Comparison of ENCODE assay signal across 9 cellular contexts in genomic region chr4:40194602-40195161, GRCh38. TPM values are rescaled to one million over a fixed set of nuclear protein-coding genes. Genes with fewer than 3 reads are reported as not detected.
DNase-seq lines count a peak whose midpoint lies in the region; ATAC-seq and TF ChIP-seq lines count a peak whose summit lies in the region.
"Had no signal": no experiment of that assay in that cellular context is flagged by ENCODE, and none has a peak within 500 bp of the region (broad histone marks: within the 10 kb centered on the region; RNA-seq: fewer than 3 reads in every experiment).

No MANE protein-coding gene starts in this region.

- no peaks in the 10 kb centered on the region for H3K9me3 ChIP-seq in T-helper 17 cell (ENCODE audit: control insufficient read depth, low read length, poor library complexity, severe bottlenecking)

- peak; percentile 66 for DNase-seq in activated CD4-positive, alpha-beta T cell treated with anti-CD3 and anti-CD28 coated beads for 48 hours
- DNase-seq in activated CD4-positive, alpha-beta T cell treated with anti-CD3 and anti-CD28 coated beads for 1 hour, result no peak
- DNase-seq in T-helper 17 cell, result no peak
- DNase-seq in fibroblast of the aortic adventitia (ENCODE audit: low read depth), result peak; percentile 14
- peak in 1 of 2 donors; percentile 54 for DNase-seq in stimulated activated naive CD8-positive, alpha-beta T cell treated with anti-CD3 and anti-CD28 coated beads, Interleukin-15, amount 100 ng/mL, for 72 hours
- no peak for DNase-seq in DMS153 (lab: John Stamatoyannopoulos, UW)
- no peak for DNase-seq in NCI-H2196 treated with DMSO at 0.1 percent for 48 hours (lab: John Stamatoyannopoulos, UW; ENCODE audit: unreplicated experiment)
- DNase-seq: NCI-H524 had no signal

- no peak overlapping the region for H3K4me3 ChIP-seq in fibroblast of the aortic adventitia (ENCODE audit: low read depth, low read length)

- peaks cover 0 to 4% of the 10 kb centered on the region in 2 donors for H3K9me3 Mint-ChIP-seq in stimulated activated naive CD8-positive, alpha-beta T cell treated with anti-CD3 and anti-CD28 coated beads, Interleukin-15, amount 100 ng/mL, for 72 hours

- peak overlapping the region; percentile 99 for H3K27ac Mint-ChIP-seq in T-helper 17 cell
- H3K27ac Mint-ChIP-seq in stimulated activated naive CD8-positive, alpha-beta T cell treated with anti-CD3 and anti-CD28 coated beads, Interleukin-15, amount 100 ng/mL, for 72 hours, result peak overlapping the region; percentile 87 to 97

- no peaks in the 10 kb centered on the region for H3K27me3 Mint-ChIP-seq in T-helper 17 cell
- no peaks in the 10 kb centered on the region for H3K27me3 Mint-ChIP-seq in stimulated activated naive CD8-positive, alpha-beta T cell treated with anti-CD3 and anti-CD28 coated beads, Interleukin-15, amount 100 ng/mL, for 72 hours

- H3K4me3 Mint-ChIP-seq in T-helper 17 cell, result peak overlapping the region; percentile 98
- H3K4me3 Mint-ChIP-seq in stimulated activated naive CD8-positive, alpha-beta T cell treated with anti-CD3 and anti-CD28 coated beads, Interleukin-15, amount 100 ng/mL, for 72 hours, result peak overlapping the region; percentile 91 to 97

- peak; percentile 61 for ATAC-seq in T-helper 17 cell
- ATAC-seq in stimulated activated naive CD8-positive, alpha-beta T cell treated with anti-CD3 and anti-CD28 coated beads, Interleukin-15, amount 100 ng/mL, for 72 hours, result peak; percentile 60
- ATAC-seq in HG03175 (IDR thresholded peaks at IDR 0.05; ENCODE audit: unreplicated experiment), result no peak

- H3K4me1 Mint-ChIP-seq in T-helper 17 cell, result peaks cover 65% of the 10 kb centered on the region
- peaks cover 53% of the 10 kb centered on the region for H3K4me1 Mint-ChIP-seq in stimulated activated naive CD8-positive, alpha-beta T cell treated with anti-CD3 and anti-CD28 coated beads, Interleukin-15, amount 100 ng/mL, for 72 hours

- TF ChIP-seq CTCF in fibroblast of the aortic adventitia (IDR thresholded peaks at IDR 0.05; ENCODE audit: insufficient read depth, low read length), result no peak

- H3K36me3 Mint-ChIP-seq in T-helper 17 cell (ENCODE audit: low read depth), result peaks cover 13% of the 10 kb centered on the region

RNA-seq across cellular contexts. Expression of gene RHOH, which starts 2.1 kb away (rescaled TPM):
- total RNA-seq in T-helper 17 cell (100 to 1,000 TPM; 439 to 459 TPM), fibroblast of the aortic adventitia (ENCODE audit: low replicate concordance) (not detected in 2 replicates)

Comparison
In these comparisons a context has a peak if more than half of its experiments do, and no peak if none do; other contexts are left out.
1. DNase-seq: peak in activated CD4-positive, alpha-beta T cell treated with anti-CD3 and anti-CD28 coated beads for 48 hours (single experiment) and fibroblast of the aortic adventitia (single experiment); none in activated CD4-positive, alpha-beta T cell treated with anti-CD3 and anti-CD28 coated beads for 1 hour (single experiment), T-helper 17 cell (0 of 3), DMS153 (single experiment) and NCI-H2196 treated with DMSO at 0.1 percent for 48 hours (single experiment).
2. RNA of gene RHOH, which starts 2.1 kb away (total RNA-seq): 439 to 459 TPM in T-helper 17 cell; not detected in fibroblast of the aortic adventitia; every median in the first group is over 100 times any median in the second.